Comparison of ENCODE assay signal across 18 cellular contexts in the genomic region with DNA sequence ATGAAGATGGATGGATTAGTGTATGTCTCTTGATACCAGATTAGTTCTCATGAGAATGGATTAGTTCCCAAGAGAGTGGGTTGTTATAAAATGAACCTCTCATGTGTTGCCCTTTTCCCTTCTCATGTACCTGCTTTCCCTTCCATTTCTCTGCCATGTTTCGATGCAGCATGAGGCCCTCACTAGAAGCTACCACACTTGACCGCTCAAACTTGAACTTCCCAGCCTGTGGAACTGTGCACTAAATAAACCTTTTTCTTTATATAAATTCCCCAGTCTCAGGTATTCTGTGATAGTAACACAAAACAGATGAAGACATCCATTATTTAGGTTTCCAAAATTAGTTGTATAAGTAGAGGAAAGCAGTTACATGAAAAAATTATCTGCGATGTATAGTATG.
A peak's percentile ranks its signal among the peaks of the same experiment; 100 is the strongest.
DNase-seq lines count a peak whose midpoint lies in the region; ATAC-seq, FAIRE-seq and TF ChIP-seq lines count a peak whose summit lies in the region.
"Had no signal": no experiment of that assay in that cellular context is flagged by ENCODE, and none has a peak within 500 bp of the region (broad histone marks: within the 10 kb centered on the region; RNA-seq: fewer than 3 reads in every experiment).

No MANE protein-coding gene starts in this region.

- no peaks in the 10 kb centered on the region for H3K27me3 Mint-ChIP-seq in CD4-positive, alpha-beta memory T cell
- no peaks in the 10 kb centered on the region for H3K27me3 Mint-ChIP-seq in T-cell

- intact Hi-C loops in CD4-positive, alpha-beta memory T cell (cut with micrococcal nuclease) = no loop called here

- ATAC-seq in T-cell (replicated peaks in 1 of 4) (no peak), HG03565 (IDR thresholded peaks at IDR 0.05; ENCODE audit: unreplicated experiment) (no peak)
- ATAC-seq: CD8-positive, alpha-beta T cell; GM12878; GM23338 had no signal

- POLR2A ChIA-PET in CD4-positive, alpha-beta memory T cell (lab: Charles Lee; ENCODE audit: partially characterized antibody) = no interaction called here
- POLR2A ChIA-PET in T-cell (lab: Charles Lee) = interaction anchor here in 1 of 2 donors (0.6 kb wide), 1 partner anchor 534 kb away, joined by 9 read pairs; no protein-coding TSS in a partner anchor

- H3K27me3 ChIP-seq in CD4-positive, alpha-beta memory T cell (ENCODE audit: insufficient read depth, low read length) = no peaks in the 10 kb centered on the region
- no peaks in the 10 kb centered on the region for H3K27me3 ChIP-seq in trophoblast cell (ENCODE audit: insufficient read depth, low read length)

- H3K14ac ChIP-seq in trophoblast cell (ENCODE audit: low read length) = no peak overlapping the region

- peak overlapping the region; percentile 55 for H3K4ac ChIP-seq in trophoblast cell (ENCODE audit: low read depth, low read length)

- no peaks in the 10 kb centered on the region for H3K9me3 ChIP-seq in CD4-positive, alpha-beta memory T cell (ENCODE audit: control insufficient read depth in 1 of 2, low read length in 2 of 2)
- H3K9me3 ChIP-seq in trophoblast cell (ENCODE audit: insufficient read depth, low read depth, low read length) = peaks cover 3% of the 10 kb centered on the region
- H3K9me3 ChIP-seq: HAP-1 had no signal

- peaks cover 38 to 73% (median 59%) of the 10 kb centered on the region in 4 donors for H3K4me1 Mint-ChIP-seq in CD4-positive, alpha-beta memory T cell
- H3K4me1 Mint-ChIP-seq in T-cell = peaks cover 60 to 67% (median 67%) of the 10 kb centered on the region in 3 donors
- H3K4me1 Mint-ChIP-seq: GM23338 had no signal

- H3K27ac Mint-ChIP-seq in CD4-positive, alpha-beta memory T cell = peak overlapping the region in 5 of 7 donors; percentile 4 to 88 (median 47)
- peak overlapping the region; percentile 21 to 44 for H3K27ac Mint-ChIP-seq in T-cell
- H3K27ac Mint-ChIP-seq: CD8-positive, alpha-beta T cell; GM23338; HFFc6 had no signal

- H3K23ac ChIP-seq in trophoblast cell (ENCODE audit: low read length) = no peak overlapping the region

- H3K79me2 ChIP-seq in trophoblast cell (ENCODE audit: control insufficient read depth, insufficient read depth, low read length, poor library complexity) = no peaks in the 10 kb centered on the region

- H4K91ac ChIP-seq in trophoblast cell (ENCODE audit: low read depth, low read length) = no peak overlapping the region

- H3K36me3 Mint-ChIP-seq in CD4-positive, alpha-beta memory T cell = peaks cover 13 to 14% of the 10 kb centered on the region in 2 donors
- peaks cover 29% of the 10 kb centered on the region for H3K36me3 Mint-ChIP-seq in T-cell

- peak overlapping the region; percentile 76 for H2BK12ac ChIP-seq in trophoblast cell (ENCODE audit: low read length)

- H2AFZ ChIP-seq in trophoblast cell (ENCODE audit: insufficient read depth, low read length, poor library complexity) = no peak overlapping the region
- H2AFZ ChIP-seq: GM23338 had no signal

- no peak overlapping the region for H3K18ac ChIP-seq in trophoblast cell (ENCODE audit: low read length)

- H3K4me3 Mint-ChIP-seq in CD4-positive, alpha-beta memory T cell = peak overlapping the region in 1 of 8 donors; percentile 31
- H3K4me3 Mint-ChIP-seq in T-cell = no peak overlapping the region
- H3K4me3 Mint-ChIP-seq: CD8-positive, alpha-beta T cell; GM23338; HFFc6 had no signal

- no CpG with 5 or more reads among the region's 3 CpGs for WGBS in trophoblast cell (ENCODE audit: extremely low coverage, insufficient coverage, insufficient read length)

- CTCF ChIA-PET in CD4-positive, alpha-beta memory T cell (lab: Charles Lee; ENCODE audit: partially characterized antibody) = no interaction called here
- CTCF ChIA-PET in T-cell (lab: Charles Lee) = no interaction called here

- FAIRE-seq in D721Med (lab: Jason Lieb, UNC) = peak; percentile 60

- no peak overlapping the region for H4K8ac ChIP-seq in trophoblast cell (ENCODE audit: low read depth, low read length)

- H2AK5ac ChIP-seq in trophoblast cell (ENCODE audit: low read length) = no peak overlapping the region

- H4K12ac ChIP-seq in trophoblast cell (ENCODE audit: low read depth, low read length) = no peak overlapping the region

- no peaks in the 10 kb centered on the region for H3K36me3 ChIP-seq in CD4-positive, alpha-beta memory T cell (ENCODE audit: insufficient read depth, low read length)
- H3K36me3 ChIP-seq in trophoblast cell (ENCODE audit: control insufficient read depth in 1 of 2, insufficient read depth in 2 of 2, low read length in 2 of 2) = peaks cover 0 to 3% of the 10 kb centered on the region in 2 experiments
- H3K36me3 ChIP-seq: HAP-1 had no signal

- H3K4me1 ChIP-seq in CD4-positive, alpha-beta memory T cell (ENCODE audit: insufficient read depth, low read length) = peaks cover 46% of the 10 kb centered on the region
- H3K4me1 ChIP-seq in trophoblast cell (ENCODE audit: control insufficient read depth in 1 of 2, insufficient read depth in 2 of 2, low read length in 2 of 2) = peaks cover 3 to 6% of the 10 kb centered on the region in 2 experiments
- H3K4me1 ChIP-seq: Caco-2, HAP-1 had no signal

- H3K27ac ChIP-seq in CD4-positive, alpha-beta memory T cell (ENCODE audit: low read depth, low read length) = no peak overlapping the region
- H3K27ac ChIP-seq in trophoblast cell (ENCODE audit: low read depth, low read length) = no peak overlapping the region

- H3K9ac ChIP-seq in trophoblast cell (ENCODE audit: low read length) = no peak overlapping the region

- TF ChIP-seq CTCF in D721Med (IDR thresholded peaks at IDR 0.05; ENCODE audit: insufficient read depth, missing control alignments) = no peak

- no peak overlapping the region for H3K4me2 ChIP-seq in trophoblast cell (ENCODE audit: low read length)
- H3K4me2 ChIP-seq: GM23338 had no signal

- peaks cover 0 to 16% (median 13%) of the 10 kb centered on the region in 8 donors for H3K9me3 Mint-ChIP-seq in CD4-positive, alpha-beta memory T cell
- peaks cover 9 to 20% (median 10%) of the 10 kb centered on the region in 3 donors for H3K9me3 Mint-ChIP-seq in T-cell

- no peak for DNase-seq in CD4-positive, alpha-beta memory T cell
- DNase-seq in D721Med (ENCODE audit: insufficient read length, low spot score) (no peak), T-cell (no peak), trophoblast cell (no peak)
- no peak for DNase-seq in effector CD8-positive, alpha-beta T cell (lab: John Stamatoyannopoulos, UW)
- DNase-seq in activated T-cell treated with anti-CD3 and anti-CD28 coated beads, Interleukin-2, amount 50 U/mL, for 1 hour = no peak
- DNase-seq: C1 segment of cervical spinal cord; Caco-2; CD8-positive, alpha-beta T cell; DMS 273 treated with DMSO at 0.1 percent for 48 hours; DMS79; EL; GDM1; HFFc6 had no signal

- no peak overlapping the region for H2BK5ac ChIP-seq in trophoblast cell (ENCODE audit: low read depth, low read length, poor library complexity)

- peaks cover 2% of the 10 kb centered on the region for H3K79me1 ChIP-seq in trophoblast cell (ENCODE audit: low read length)

- no peak overlapping the region for H2BK120ac ChIP-seq in trophoblast cell (ENCODE audit: insufficient read depth, low read length, poor library complexity)

- H3K4me3 ChIP-seq in CD4-positive, alpha-beta memory T cell (ENCODE audit: low read length in 2 of 2) = no peak overlapping the region
- no peak overlapping the region for H3K4me3 ChIP-seq in trophoblast cell (ENCODE audit: low read depth, low read length)
- H3K4me3 ChIP-seq: GM12878, GM23338, HAP-1 had no signal
